ENCODE assay signal across 9 cellular contexts in the genomic region with DNA sequence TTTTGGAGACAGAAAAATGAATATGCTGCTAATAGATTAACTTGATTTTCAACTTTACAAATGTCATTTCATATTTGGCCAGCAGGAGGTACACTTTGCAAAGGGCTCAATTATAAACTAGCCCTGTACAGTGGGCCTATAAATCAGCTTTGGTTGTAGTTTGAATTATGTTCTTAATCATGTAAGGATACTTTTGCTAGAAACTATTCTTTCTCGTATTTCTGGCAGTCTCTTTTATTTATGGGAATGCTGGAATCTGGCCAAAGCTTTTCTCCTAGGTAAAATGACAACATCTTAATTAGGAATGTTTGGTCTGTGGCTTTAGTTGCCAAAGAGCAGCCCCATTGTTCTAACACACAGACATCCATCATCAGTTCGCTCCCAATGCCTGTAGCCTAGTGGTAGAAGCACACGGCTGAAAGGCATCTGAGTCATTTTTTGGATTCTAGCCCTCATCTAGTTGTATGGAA.
DNase-seq lines count a peak whose midpoint lies in the region; ATAC-seq and TF ChIP-seq lines count a peak whose summit lies in the region.
"Had no signal": no experiment of that assay in that cellular context is flagged by ENCODE, and none has a peak within 500 bp of the region (broad histone marks: within the 10 kb centered on the region; RNA-seq: fewer than 3 reads in every experiment).

No MANE protein-coding gene starts in this region.

- H3K27me3 Mint-ChIP-seq in activated CD8-positive, alpha-beta T cell treated with anti-CD3 and anti-CD28 coated beads for 36 hours = no peaks in the 10 kb centered on the region

- H3K4me2 ChIP-seq in PC-9 = no peak overlapping the region
- H3K4me2 ChIP-seq in hepatocyte = no peak overlapping the region

- H3K4me3 Mint-ChIP-seq in activated CD8-positive, alpha-beta T cell treated with anti-CD3 and anti-CD28 coated beads for 36 hours = no peak overlapping the region

- TF ChIP-seq CTCF in PC-9 (conservative IDR thresholded peaks at IDR 0.05) = peak; percentile 46
- peak; percentile 67 for TF ChIP-seq CTCF in hepatocyte (IDR thresholded peaks at IDR 0.05; ENCODE audit: poor library complexity)
- TF ChIP-seq CTCF in activated CD8-positive, alpha-beta T cell treated with anti-CD3 and anti-CD28 coated beads for 36 hours (IDR thresholded peaks at IDR 0.05) = no peak

- no peaks in the 10 kb centered on the region for H3F3A ChIP-seq in PC-9 (ENCODE audit: insufficient read depth, low read depth)

- ATAC-seq in activated CD8-positive, alpha-beta T cell treated with anti-CD3 and anti-CD28 coated beads for 36 hours = no peak
- ATAC-seq in GM21529 (IDR thresholded peaks at IDR 0.05; ENCODE audit: unreplicated experiment) (no peak), HG03097 (IDR thresholded peaks at IDR 0.05; ENCODE audit: low FRiP score, unreplicated experiment) (no peak)

- no TSS peak for BruUV-seq in PC-9 (replicated peaks; lab: Mats Ljungman, UMichigan)

- POLR2A ChIA-PET in PC-9 (lab: Charles Lee; ENCODE audit: unreplicated experiment) = no interaction called here
- POLR2A ChIA-PET in HEK293T (lab: Yijun Ruan, JAX) = no interaction called here
- POLR2A ChIA-PET in activated CD8-positive, alpha-beta T cell treated with anti-CD3 and anti-CD28 coated beads for 36 hours (lab: Charles Lee) = no interaction called here

- no peaks in the 10 kb centered on the region for H3K9me3 ChIP-seq in PC-9 (ENCODE audit: insufficient read depth, low read depth)
- no peaks in the 10 kb centered on the region for H3K9me3 ChIP-seq in hepatocyte (ENCODE audit: low read depth)

- H3K27me3 ChIP-seq in PC-9 (ENCODE audit: insufficient read depth, low read depth) (no peaks in the 10 kb centered on the region), hepatocyte (no peaks in the 10 kb centered on the region)

- in situ Hi-C loops in ACHN (cut with HindIII; ENCODE audit: low pct_ligation_motif_present, low pct_unique_long_range_greater_than_20kb, low sequenced_read_pairs) = no loop called here

- H3K9me3 Mint-ChIP-seq in activated CD8-positive, alpha-beta T cell treated with anti-CD3 and anti-CD28 coated beads for 36 hours = peaks cover 10% of the 10 kb centered on the region

- H3K27ac Mint-ChIP-seq in activated CD8-positive, alpha-beta T cell treated with anti-CD3 and anti-CD28 coated beads for 36 hours = no peak overlapping the region

- H3K79me2 ChIP-seq in PC-9 (ENCODE audit: low read depth) (no peaks in the 10 kb centered on the region), hepatocyte (no peaks in the 10 kb centered on the region)

- H2AFZ ChIP-seq in PC-9 (no peak overlapping the region), hepatocyte (no peak overlapping the region)

- no peaks in the 10 kb centered on the region for H3K4me1 Mint-ChIP-seq in activated CD8-positive, alpha-beta T cell treated with anti-CD3 and anti-CD28 coated beads for 36 hours (ENCODE audit: low read depth)

- H3K36me3 ChIP-seq in PC-9 (ENCODE audit: low read depth) (no peaks in the 10 kb centered on the region), hepatocyte (replicated peaks; ENCODE audit: insufficient read depth, low read depth) (no peaks in the 10 kb centered on the region)

- intact Hi-C loops in PC-9 (cut with micrococcal nuclease; ENCODE audit: unreplicated experiment) = no loop called here
- intact Hi-C loops in activated CD8-positive, alpha-beta T cell treated with anti-CD3 and anti-CD28 coated beads for 36 hours (cut with micrococcal nuclease) = no loop called here

- CTCF ChIA-PET in PC-9 (lab: Charles Lee) = interaction anchor here (0.5 kb wide), 1 partner anchor 99 kb away, joined by 6 read pairs; no protein-coding TSS in a partner anchor
- CTCF ChIA-PET in HEK293T (lab: Yijun Ruan, JAX) = interaction anchor here (0.5 kb wide), 1 partner anchor 132 kb away, joined by 5 read pairs; no protein-coding TSS in a partner anchor
- CTCF ChIA-PET in activated CD8-positive, alpha-beta T cell treated with anti-CD3 and anti-CD28 coated beads for 36 hours (lab: Charles Lee) = no interaction called here

- H3K27ac ChIP-seq in PC-9 = no peak overlapping the region
- H3K27ac ChIP-seq in hepatocyte = no peak overlapping the region
- H3K27ac ChIP-seq: SK-N-MC had no signal

- H3K4me3 ChIP-seq in PC-9 (no peak overlapping the region), hepatocyte (no peak overlapping the region)
- H3K4me3 ChIP-seq: SK-N-MC had no signal

- no peaks in the 10 kb centered on the region for H4K20me1 ChIP-seq in PC-9 (ENCODE audit: insufficient read depth)
- H4K20me1 ChIP-seq in hepatocyte (ENCODE audit: insufficient read depth, poor library complexity, severe bottlenecking) = no peaks in the 10 kb centered on the region

- H3K4me1 ChIP-seq in PC-9 (replicated peaks; ENCODE audit: insufficient read depth) = no peaks in the 10 kb centered on the region
- no peaks in the 10 kb centered on the region for H3K4me1 ChIP-seq in hepatocyte (ENCODE audit: insufficient read depth)

- peak; percentile 22 for DNase-seq in ACHN
- peak; percentile 25 for DNase-seq in HT-29 (ENCODE audit: low spot score)
- DNase-seq in PC-9 = no peak
- peak; percentile 55 for DNase-seq in hepatocyte (ENCODE audit: low spot score)
- DNase-seq in HEK293T (ENCODE audit: extremely low spot score) = no peak
- no peak for DNase-seq in activated CD8-positive, alpha-beta T cell treated with anti-CD3 and anti-CD28 coated beads for 36 hours

- WGBS in hepatocyte (ENCODE audit: low lambda C conversion rate, missing lambda C conversion rate) = 25% methylated on average over 3 of the region's 3 CpGs

- no peaks in the 10 kb centered on the region for H3K36me3 Mint-ChIP-seq in activated CD8-positive, alpha-beta T cell treated with anti-CD3 and anti-CD28 coated beads for 36 hours (ENCODE audit: low read depth)

- H3K9me2 ChIP-seq in PC-9 (ENCODE audit: insufficient read depth) = no peaks in the 10 kb centered on the region
- H3K9me2 ChIP-seq in hepatocyte (replicated peaks; ENCODE audit: insufficient read depth) = no peaks in the 10 kb centered on the region

TF ChIP-seq in HEK293T, 16 proteins besides CTCF, POLR2A, EP300 and RAD21:
- TF ChIP-seq ELF4 (IDR thresholded peaks at IDR 0.05) (no peak), SUZ12 (IDR thresholded peaks at IDR 0.05) (no peak)

Comparison
In these comparisons a context has a peak if more than half of its experiments do, and no peak if none do; other contexts are left out.
1. DNase-seq: peak in ACHN (single experiment), HT-29 (single experiment) and hepatocyte (single experiment); none in PC-9 (0 of 2), HEK293T (single experiment) and activated CD8-positive, alpha-beta T cell treated with anti-CD3 and anti-CD28 coated beads for 36 hours (single experiment).